Comparison of ENCODE assay signal across 8 cellular contexts in the genomic region with DNA sequence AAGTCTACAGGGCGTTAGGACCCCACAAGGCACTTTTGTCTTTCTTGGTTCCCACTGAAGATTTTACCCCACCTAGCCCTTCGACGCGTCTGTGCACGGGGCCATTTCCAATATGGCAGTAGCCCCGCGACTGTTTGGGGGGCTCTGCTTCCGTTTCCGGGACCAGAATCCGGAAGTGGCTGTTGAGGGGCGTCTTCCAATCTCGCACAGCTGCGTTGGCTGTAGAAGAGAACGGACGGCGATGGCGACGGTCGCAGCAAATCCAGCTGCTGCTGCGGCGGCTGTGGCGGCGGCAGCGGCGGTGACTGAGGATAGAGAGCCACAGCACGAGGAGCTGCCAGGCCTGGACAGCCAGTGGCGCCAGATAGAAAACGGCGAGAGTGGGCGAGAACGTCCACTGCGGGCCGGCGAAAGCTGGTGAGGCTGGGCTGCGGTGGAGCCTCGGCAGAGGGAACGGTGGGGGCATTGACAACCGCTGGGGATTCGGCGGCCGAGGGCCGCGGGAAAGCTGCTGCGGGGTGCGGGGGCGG. TPM values are rescaled to one million over a fixed set of nuclear protein-coding genes. Genes with fewer than 3 reads are reported as not detected.
DNase-seq lines count a peak whose midpoint lies in the region; ATAC-seq and TF ChIP-seq lines count a peak whose summit lies in the region.

A gene (plus strand): TSS at position 207 of the 530 bp plus-strand sequence. CDS start 35 bp downstream, at position 242.

- in situ Hi-C loops in ACHN (cut with HindIII; ENCODE audit: low pct_ligation_motif_present, low pct_unique_long_range_greater_than_20kb, low sequenced_read_pairs): no loop called here

- peaks cover 34% of the 10 kb centered on the region for H3K4me1 Mint-ChIP-seq in activated naive CD8-positive, alpha-beta T cell (ENCODE audit: low read depth)

- no peaks in the 10 kb centered on the region for H3K9me3 Mint-ChIP-seq in activated naive CD8-positive, alpha-beta T cell (ENCODE audit: low read depth)

- peak; percentile 4 for ATAC-seq in GM18858 (IDR thresholded peaks at IDR 0.05; ENCODE audit: unreplicated experiment)
- peak; percentile 2 for ATAC-seq in omental fat pad (ENCODE audit: low FRiP score)

- peak within 1 kb of the TSS; percentile 90 for H3K4me3 Mint-ChIP-seq in activated naive CD8-positive, alpha-beta T cell

- peak; percentile 29 for DNase-seq in ACHN
- DNase-seq in HK-2 (ENCODE audit: unreplicated experiment): peak; percentile 55
- DNase-seq in RPMI7951 (ENCODE audit: low read depth): peak; percentile 66
- DNase-seq in glomerular visceral epithelial cell (ENCODE audit: extremely low spot score): peak; percentile 58
- no peak for DNase-seq in omental fat pad (ENCODE audit: low spot score)
- DNase-seq in islet precursor cell: no peak

- peak within 1 kb of the TSS; percentile 93 for H3K27ac Mint-ChIP-seq in activated naive CD8-positive, alpha-beta T cell

- peaks cover 7% of the 10 kb centered on the region for H3K36me3 Mint-ChIP-seq in activated naive CD8-positive, alpha-beta T cell

- no peaks in the 10 kb centered on the region for H3K27me3 Mint-ChIP-seq in activated naive CD8-positive, alpha-beta T cell

- no peak for TF ChIP-seq CTCF in omental fat pad (IDR thresholded peaks at IDR 0.05)

RNA-seq across cellular contexts. Expression of the gene that starts here (rescaled TPM):
- 35.5 and 36.4 TPM in 2 replicates for total RNA-seq in RPMI7951 (2014; rRNA removed; shearing (Covaris generic))
- total RNA-seq in omental fat pad: 10 to 100 TPM; 27.6 to 41.3 (median 32.3) TPM

Comparison
In these comparisons a context has a peak if more than half of its experiments do, and no peak if none do; other contexts are left out.
1. DNase-seq: peak in ACHN (single experiment), HK-2 (single experiment), RPMI7951 (single experiment) and glomerular visceral epithelial cell (single experiment); none in omental fat pad (single experiment) and islet precursor cell (single experiment).